Comparison of ENCODE assay signal across 21 cellular contexts in genomic region chr15:70055601-70056051, GRCh38. TPM values are rescaled to one million over a fixed set of nuclear protein-coding genes. Genes with fewer than 3 reads are reported as not detected.
A peak's percentile ranks its signal among the peaks of the same experiment; 100 is the strongest.
DNase-seq lines count a peak whose midpoint lies in the region; ATAC-seq and TF ChIP-seq lines count a peak whose summit lies in the region.
"Had no signal": no experiment of that assay in that cellular context is flagged by ENCODE, and none has a peak within 500 bp of the region (broad histone marks: within the 10 kb centered on the region; RNA-seq: fewer than 3 reads in every experiment).

No MANE protein-coding gene starts in this region.

- H3K36me3 ChIP-seq in HEK293 (ENCODE audit: control insufficient read depth in 2 of 2, insufficient read depth in 1 of 2, low read length in 2 of 2) (peaks cover 70 to 98% of the 10 kb centered on the region in 2 experiments), neutrophil (peaks cover 100% of the 10 kb centered on the region)
- H3K36me3 ChIP-seq: ovary had no signal

- H3K27me3 Mint-ChIP-seq in brain, result peaks cover 3% of the 10 kb centered on the region
- peaks cover 4% of the 10 kb centered on the region for H3K27me3 Mint-ChIP-seq in endothelial cell (ENCODE audit: unreplicated experiment)
- H3K27me3 Mint-ChIP-seq: activated CD8-positive, alpha-beta memory T cell treated with anti-CD3 and anti-CD28 coated beads, Interleukin-2, amount 10 ng/mL, durations not matched to agents 7 days and 5 days had no signal

- TF ChIP-seq CTCF in 22Rv1 (IDR thresholded peaks at IDR 0.05) (no peak), HEK293 (tag by site-specific recombination; IDR thresholded peaks at IDR 0.05) (no peak), brain (conservative IDR thresholded peaks at IDR 0.05) (peak in 1 of 2 experiments; percentile 19), neutrophil (IDR thresholded peaks at IDR 0.05) (no peak), endothelial cell (IDR thresholded peaks at IDR 0.05; ENCODE audit: unreplicated experiment) (no peak)

- H3K4me1 ChIP-seq in HEK293 (ENCODE audit: control insufficient read depth, insufficient read depth, low read length) (no peaks in the 10 kb centered on the region), neutrophil (ENCODE audit: control insufficient read depth in 1 of 2, insufficient read depth in 1 of 2, low read depth in 1 of 2, low read length in 1 of 2) (no peaks in the 10 kb centered on the region)
- H3K4me1 ChIP-seq: Caco-2, gastrocnemius medialis, vagina had no signal

- H3K4me3 ChIP-seq in HEK293 (ENCODE audit: low read depth, low read length) (no peak overlapping the region), neutrophil (ENCODE audit: low read depth in 1 of 2, low read length in 1 of 2) (no peak overlapping the region)
- H3K4me3 ChIP-seq: gastrocnemius medialis, GM23338, mucosa of descending colon, ovary, skin epidermis, vagina had no signal

- no peak for DNase-seq in endothelial cell (ENCODE audit: low spot score)
- DNase-seq in germinal center (ENCODE audit: low spot score), result no peak
- DNase-seq: activated CD8-positive, alpha-beta memory T cell treated with anti-CD3 and anti-CD28 coated beads, Interleukin-2, amount 10 ng/mL, durations not matched to agents 7 days and 5 days; activated gamma-delta T cell treated with Interleukin-2 at 50 U/mL for 16 hours; AML-193; left cardiac atrium; SIG-M5; stimulated activated CD4-positive, alpha-beta T cell treated with anti-CD3 and anti-CD28 coated beads, Interleukin-4, amount 100 ng/mL, for 1 hour; T-helper 2 cell had no signal

- no peaks in the 10 kb centered on the region for H3K27me3 ChIP-seq in neutrophil
- H3K27me3 ChIP-seq: gastrocnemius medialis, ovary, vagina had no signal

- H3K4me1 Mint-ChIP-seq in brain, result peaks cover 44% of the 10 kb centered on the region
- peaks cover 5% of the 10 kb centered on the region for H3K4me1 Mint-ChIP-seq in endothelial cell (ENCODE audit: unreplicated experiment)
- H3K4me1 Mint-ChIP-seq: activated CD8-positive, alpha-beta memory T cell treated with anti-CD3 and anti-CD28 coated beads, Interleukin-2, amount 10 ng/mL, durations not matched to agents 7 days and 5 days; GM23338 had no signal

- CTCF ChIA-PET in HEK293 (lab: Yijun Ruan, JAX), result no interaction called here

- no peaks in the 10 kb centered on the region for H3K9me3 Mint-ChIP-seq in brain
- H3K9me3 Mint-ChIP-seq in endothelial cell (ENCODE audit: unreplicated experiment), result no peaks in the 10 kb centered on the region
- H3K9me3 Mint-ChIP-seq: GM23338 had no signal

- H3K27ac Mint-ChIP-seq in brain, result peak overlapping the region in 3 of 5 experiments; percentile 5 to 69 (median 17)
- no peak overlapping the region for H3K27ac Mint-ChIP-seq in endothelial cell (ENCODE audit: unreplicated experiment)
- H3K27ac Mint-ChIP-seq: activated CD8-positive, alpha-beta memory T cell treated with anti-CD3 and anti-CD28 coated beads, Interleukin-2, amount 10 ng/mL, durations not matched to agents 7 days and 5 days; GM23338 had no signal

- POLR2A ChIA-PET in HEK293 (lab: Yijun Ruan, JAX), result no interaction called here

- ATAC-seq in HG02678 (IDR thresholded peaks at IDR 0.05; ENCODE audit: unreplicated experiment), result no peak
- ATAC-seq: activated CD8-positive, alpha-beta memory T cell treated with anti-CD3 and anti-CD28 coated beads, Interleukin-2, amount 10 ng/mL, durations not matched to agents 7 days and 5 days; gastrocnemius medialis; GM23338; left cardiac atrium; mucosa of descending colon had no signal

- H3K9me3 ChIP-seq in HEK293 (ENCODE audit: control insufficient read depth, insufficient read depth, low read depth, low read length) (no peaks in the 10 kb centered on the region), neutrophil (no peaks in the 10 kb centered on the region)
- H3K9me3 ChIP-seq: Caco-2, gastrocnemius medialis, mucosa of descending colon, ovary, vagina had no signal

- H3K36me3 Mint-ChIP-seq in brain (peaks cover 95% of the 10 kb centered on the region), endothelial cell (ENCODE audit: low read depth, unreplicated experiment) (peaks cover 56% of the 10 kb centered on the region)

- H3K27ac ChIP-seq in 22Rv1 (peak overlapping the region; percentile 18; the same call in 1 of the 2 replicates), HEK293 (ENCODE audit: extremely low read depth, low read depth, low read length) (no peak overlapping the region), neutrophil (peak overlapping the region; percentile 29)
- H3K27ac ChIP-seq: gastrocnemius medialis, ovary, skin epidermis, vagina had no signal

- H3K4me3 Mint-ChIP-seq in brain, result no peak overlapping the region
- H3K4me3 Mint-ChIP-seq in endothelial cell (ENCODE audit: unreplicated experiment), result no peak overlapping the region
- H3K4me3 Mint-ChIP-seq: activated CD8-positive, alpha-beta memory T cell treated with anti-CD3 and anti-CD28 coated beads, Interleukin-2, amount 10 ng/mL, durations not matched to agents 7 days and 5 days; GM23338 had no signal

TF ChIP-seq in HEK293, 187 proteins besides CTCF, POLR2A, EP300 and RAD21:
- TF ChIP-seq ZIC2 (tag by site-specific recombination; IDR thresholded peaks at IDR 0.05) (peak; percentile 93), ZXDB (tag by site-specific recombination; IDR thresholded peaks at IDR 0.05) (no peak)

RNA-seq across cellular contexts. Expression of gene TLE3, which starts 42.1 kb away (rescaled TPM):
- polyA plus RNA-seq in brain (ENCODE audit: insufficient read depth, low read depth, low replicate concordance), result 15.7 TPM
- total RNA-seq in endothelial cell (ENCODE audit: unreplicated experiment), result 80.8 TPM
